In the genomic region with DNA sequence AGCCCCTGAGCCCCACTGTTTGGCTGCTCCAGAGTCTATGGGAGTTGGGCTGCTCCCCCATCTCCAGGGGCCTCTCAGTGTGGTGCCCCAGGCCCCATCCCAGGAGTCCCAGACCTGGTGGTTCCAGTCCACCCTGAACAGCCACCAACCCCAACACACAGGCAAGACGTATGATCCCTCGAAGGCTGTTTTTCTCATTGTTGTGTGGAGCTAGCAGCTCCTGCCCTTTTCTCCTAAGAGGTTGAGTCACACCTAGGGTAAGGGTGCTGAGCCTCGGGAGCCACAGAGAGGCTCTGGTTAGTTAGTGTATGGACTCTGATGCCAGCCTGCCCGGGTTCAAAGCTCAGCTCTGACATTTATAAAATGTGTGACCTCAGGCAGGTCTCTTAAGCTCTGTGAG, we compare ENCODE assay signal across 12 cellular contexts. TPM values are rescaled to one million over a fixed set of nuclear protein-coding genes. Genes with fewer than 3 reads are reported as not detected.
DNase-seq lines count a peak whose midpoint lies in the region; ATAC-seq and TF ChIP-seq lines count a peak whose summit lies in the region.
"Had no signal": no experiment of that assay in that cellular context is flagged by ENCODE, and none has a peak within 500 bp of the region (broad histone marks: within the 10 kb centered on the region; RNA-seq: fewer than 3 reads in every experiment).

No MANE protein-coding gene starts in this region.

- H3K27ac Mint-ChIP-seq in activated T-helper 2 cell treated with anti-CD3 and anti-CD28 coated beads, Interferon-gamma antibody, Interleukin-2, Interleukin-4, amounts not matched to agents 10 μg/mL and 5 μg/mL and 100 μg/mL, durations not matched to agents 14 hours and 24 hours and 36 hours: no peak overlapping the region
- H3K27ac Mint-ChIP-seq: activated CD4-positive, alpha-beta T cell treated with anti-CD3 and anti-CD28 coated beads for 36 hours; T-cell had no signal

- H3K9me3 Mint-ChIP-seq in activated T-helper 2 cell treated with anti-CD3 and anti-CD28 coated beads, Interferon-gamma antibody, Interleukin-2, Interleukin-4, amounts not matched to agents 10 μg/mL and 5 μg/mL and 100 μg/mL, durations not matched to agents 14 hours and 24 hours and 36 hours: no peaks in the 10 kb centered on the region
- H3K9me3 Mint-ChIP-seq: T-cell had no signal

- no peaks in the 10 kb centered on the region for H3K79me2 ChIP-seq in hepatocyte

- H3K36me3 Mint-ChIP-seq in activated T-helper 2 cell treated with anti-CD3 and anti-CD28 coated beads, Interferon-gamma antibody, Interleukin-2, Interleukin-4, amounts not matched to agents 10 μg/mL and 5 μg/mL and 100 μg/mL, durations not matched to agents 14 hours and 24 hours and 36 hours (ENCODE audit: low read depth): no peaks in the 10 kb centered on the region
- H3K36me3 Mint-ChIP-seq: T-cell had no signal

- H3K4me3 Mint-ChIP-seq in activated T-helper 2 cell treated with anti-CD3 and anti-CD28 coated beads, Interferon-gamma antibody, Interleukin-2, Interleukin-4, amounts not matched to agents 10 μg/mL and 5 μg/mL and 100 μg/mL, durations not matched to agents 14 hours and 24 hours and 36 hours (ENCODE audit: low read depth): no peak overlapping the region
- H3K4me3 Mint-ChIP-seq: activated CD4-positive, alpha-beta T cell treated with anti-CD3 and anti-CD28 coated beads for 36 hours; T-cell had no signal

- no peaks in the 10 kb centered on the region for H3K9me2 ChIP-seq in hepatocyte (replicated peaks; ENCODE audit: insufficient read depth)

- H3K4me1 ChIP-seq in SJSA1 (replicated peaks): peaks cover 66% of the 10 kb centered on the region
- H3K4me1 ChIP-seq in hepatocyte (ENCODE audit: insufficient read depth): peaks cover 40% of the 10 kb centered on the region
- peaks cover 47 to 54% (median 49%) of the 10 kb centered on the region in 3 donors for H3K4me1 ChIP-seq in skeletal muscle tissue (ENCODE audit: control insufficient read depth in 3 of 3, insufficient read depth in 3 of 3, low read length in 3 of 3)

- H3K4me1 Mint-ChIP-seq in activated T-helper 2 cell treated with anti-CD3 and anti-CD28 coated beads, Interferon-gamma antibody, Interleukin-2, Interleukin-4, amounts not matched to agents 10 μg/mL and 5 μg/mL and 100 μg/mL, durations not matched to agents 14 hours and 24 hours and 36 hours (ENCODE audit: low read depth): peaks cover 2% of the 10 kb centered on the region
- H3K4me1 Mint-ChIP-seq: activated CD4-positive, alpha-beta T cell treated with anti-CD3 and anti-CD28 coated beads for 36 hours had no signal

- no peak overlapping the region for H2AFZ ChIP-seq in hepatocyte

- H3K9me3 ChIP-seq in SJSA1 (replicated peaks): no peaks in the 10 kb centered on the region
- no peaks in the 10 kb centered on the region for H3K9me3 ChIP-seq in hepatocyte (ENCODE audit: low read depth)
- H3K9me3 ChIP-seq in skeletal muscle tissue (ENCODE audit: control insufficient read depth in 3 of 3, low read length in 3 of 3): no peaks in the 10 kb centered on the region
- H3K9me3 ChIP-seq: BE2C had no signal

- no peak overlapping the region for H3K9ac ChIP-seq in skeletal muscle tissue (ENCODE audit: low read depth in 1 of 3, low read length in 3 of 3)

- peak overlapping the region; percentile 91 for H3K27ac ChIP-seq in SJSA1
- H3K27ac ChIP-seq in hepatocyte: peak overlapping the region; percentile 82
- peak overlapping the region; percentile 56 for H3K27ac ChIP-seq in skeletal muscle tissue (ENCODE audit: low read depth, low read length)

- DNase-seq in D341Med (ENCODE audit: low spot score) (peak; percentile 4), SJSA1 (ENCODE audit: low read depth in 1 of 2, low spot score in 2 of 2) (peak in 1 of 2 experiments; percentile 60), hepatocyte (ENCODE audit: low spot score) (peak; percentile 13), NCI-H2029 (lab: John Stamatoyannopoulos, UW) (no peak), RPMI8226 (no peak)
- no peak for DNase-seq in activated T-helper 2 cell treated with anti-CD3 and anti-CD28 coated beads, Interferon-gamma antibody, Interleukin-2, Interleukin-4, amounts not matched to agents 10 μg/mL and 5 μg/mL and 100 μg/mL, durations not matched to agents 14 hours and 24 hours and 36 hours (ENCODE audit: low spot score)
- DNase-seq: activated CD4-positive, alpha-beta T cell treated with anti-CD3 and anti-CD28 coated beads for 36 hours; activated T-cell treated with anti-CD3 and anti-CD28 coated beads, Interleukin-2, amount 50 U/mL, for 1 hour; BE2C; T-cell had no signal

- 78% methylated on average over 4 of the region's 4 CpGs for WGBS in hepatocyte (ENCODE audit: low lambda C conversion rate, missing lambda C conversion rate)

- H3K36me3 ChIP-seq in SJSA1 (peaks cover 27% of the 10 kb centered on the region), hepatocyte (replicated peaks; ENCODE audit: insufficient read depth, low read depth) (no peaks in the 10 kb centered on the region), skeletal muscle tissue (ENCODE audit: control insufficient read depth in 3 of 3, insufficient read depth in 3 of 3, low read length in 3 of 3) (peaks cover 0 to 7% (median 0%) of the 10 kb centered on the region in 3 donors)
- H3K36me3 ChIP-seq: BE2C had no signal

- no peak for TF ChIP-seq CTCF in hepatocyte (IDR thresholded peaks at IDR 0.05; ENCODE audit: poor library complexity)

- no peaks in the 10 kb centered on the region for H4K20me1 ChIP-seq in hepatocyte (ENCODE audit: insufficient read depth, poor library complexity, severe bottlenecking)

- H3K27me3 ChIP-seq in SJSA1 (replicated peaks) (no peaks in the 10 kb centered on the region), hepatocyte (no peaks in the 10 kb centered on the region), skeletal muscle tissue (ENCODE audit: control insufficient read depth in 3 of 3, insufficient read depth in 3 of 3, low read length in 3 of 3) (peaks cover 0 to 9% (median 4%) of the 10 kb centered on the region in 3 donors)
- H3K27me3 ChIP-seq: BE2C had no signal

- ATAC-seq in HG03354 (IDR thresholded peaks at IDR 0.05; ENCODE audit: poor library complexity, severe bottlenecking, unreplicated experiment): no peak
- ATAC-seq: activated CD4-positive, alpha-beta T cell treated with anti-CD3 and anti-CD28 coated beads for 36 hours; T-cell had no signal

- H3K27me3 Mint-ChIP-seq in activated T-helper 2 cell treated with anti-CD3 and anti-CD28 coated beads, Interferon-gamma antibody, Interleukin-2, Interleukin-4, amounts not matched to agents 10 μg/mL and 5 μg/mL and 100 μg/mL, durations not matched to agents 14 hours and 24 hours and 36 hours (ENCODE audit: low read depth): no peaks in the 10 kb centered on the region

- intact Hi-C loops in activated T-helper 2 cell treated with anti-CD3 and anti-CD28 coated beads, Interferon-gamma antibody, Interleukin-2, Interleukin-4, amounts not matched to agents 10 μg/mL and 5 μg/mL and 100 μg/mL, durations not matched to agents 14 hours and 24 hours and 36 hours (cut with micrococcal nuclease): loop anchor here (10.0 kb wide), 2 partner anchors 105 to 285 kb away; no protein-coding TSS in a partner anchor

- no peak overlapping the region for H3K4me3 ChIP-seq in SJSA1
- no peak overlapping the region for H3K4me3 ChIP-seq in hepatocyte
- H3K4me3 ChIP-seq in skeletal muscle tissue (ENCODE audit: low read length in 3 of 3): no peak overlapping the region

- no peak overlapping the region for H3K4me2 ChIP-seq in hepatocyte

RNA-seq across cellular contexts. Expression of gene FBLN1, which starts 47.1 kb away (rescaled TPM):
- total RNA-seq in SJSA1 (2014; rRNA removed; shearing (Covaris generic)): 25.9 and 38.8 TPM in 2 replicates
- total RNA-seq in hepatocyte (185 and 201 TPM in 2 replicates), skeletal muscle tissue (105 TPM)
- 669 and 709 TPM in 2 replicates for polyA plus RNA-seq in hepatocyte
- not detected in 2 replicates for total RNA-seq in activated T-helper 2 cell treated with anti-CD3 and anti-CD28 coated beads, Interferon-gamma antibody, Interleukin-2, Interleukin-4, amounts not matched to agents 10 μg/mL and 5 μg/mL and 100 μg/mL, durations not matched to agents 14 hours and 24 hours and 36 hours
- total RNA-seq: activated CD4-positive, alpha-beta T cell treated with anti-CD3 and anti-CD28 coated beads for 36 hours had no signal

Comparison
In these comparisons a context has a peak if more than half of its experiments do, and no peak if none do; other contexts are left out.
1. DNase-seq: peak in D341Med (single experiment) and hepatocyte (single experiment); none in activated T-helper 2 cell treated with anti-CD3 and anti-CD28 coated beads, Interferon-gamma antibody, Interleukin-2, Interleukin-4, amounts not matched to agents 10 μg/mL and 5 μg/mL and 100 μg/mL, durations not matched to agents 14 hours and 24 hours and 36 hours (single experiment), NCI-H2029 (single experiment) and RPMI8226 (single experiment).
2. RNA of gene FBLN1, which starts 47.1 kb away (total RNA-seq): 185 to 201 TPM in hepatocyte, 105 TPM in skeletal muscle tissue (single experiment) and 25.9 to 38.8 TPM in SJSA1; not detected in activated T-helper 2 cell treated with anti-CD3 and anti-CD28 coated beads, Interferon-gamma antibody, Interleukin-2, Interleukin-4, amounts not matched to agents 10 μg/mL and 5 μg/mL and 100 μg/mL, durations not matched to agents 14 hours and 24 hours and 36 hours; every median in the first group is over 10 times any median in the second.
3. Peak in every context shown above with its lines, with median percentiles within 50 percentile points of each other: H3K27ac ChIP-seq.